In genomic region chr15:66846031-66846430, GRCh38 we compare ENCODE assay signal across 26 cellular contexts.
"Had no signal": no experiment of that assay in that cellular context is flagged by ENCODE, and none has a peak within 500 bp of the region (broad histone marks: within the 10 kb centered on the region; RNA-seq: fewer than 3 reads in every experiment).

No MANE protein-coding gene starts in this region.

- H3K36me3 ChIP-seq: adrenal gland, left lung, neutrophil, ovary, right atrium auricular region, stomach, suprapubic skin, tibial nerve had no signal

- H3K27me3 ChIP-seq: adrenal gland, foreskin keratinocyte, left lung, neutrophil, ovary, right atrium auricular region, SJSA1, stomach, suprapubic skin, tibial nerve had no signal

- H3K4me1 ChIP-seq: foreskin keratinocyte had no signal

- H3K27ac ChIP-seq: adrenal gland, foreskin keratinocyte, left lung, neutrophil, ovary, psoas muscle, right atrium auricular region, SJSA1, skin epidermis, stomach, suprapubic skin, VCaP had no signal

- H3K9me3 ChIP-seq: adrenal gland, left lung, neutrophil, ovary, psoas muscle, right atrium auricular region, SJSA1, stomach, suprapubic skin, tibial nerve had no signal

- H3K4me3 ChIP-seq: adrenal gland, left lung, lung, ovary, psoas muscle, right atrium auricular region, SJSA1, skin epidermis, stomach, suprapubic skin, tibial nerve had no signal

- ATAC-seq: activated CD4-positive, CD25-positive, alpha-beta regulatory T cell treated with anti-CD3 and anti-CD28 coated beads, Interleukin-2, amount 50 U/mL, for 24 hours; activated CD8-positive, alpha-beta memory T cell treated with anti-CD3 and anti-CD28 coated beads, Interleukin-2, amount 10 ng/mL, durations not matched to agents 7 days and 5 days; activated CD8-positive, alpha-beta T cell treated with anti-CD3 and anti-CD28 coated beads for 36 hours; foreskin keratinocyte; left lung; natural killer cell; psoas muscle; stimulated activated memory B cell treated with anti-CD40 and anti-IgM and Interleukin-4, amounts not matched to agents 10 μg/mL and 1 μg/mL and 100 μg/mL, for 72 hours; T-helper 17 cell had no signal

- DNase-seq: activated CD4-positive, alpha-beta T cell treated with anti-CD3 and anti-CD28 coated beads, Interleukin-2, amount 10 ng/mL, durations not matched to agents 24 days and 14 days; activated CD8-positive, alpha-beta memory T cell treated with anti-CD3 and anti-CD28 coated beads, Interleukin-2, amount 10 ng/mL, durations not matched to agents 7 days and 5 days; activated CD8-positive, alpha-beta T cell treated with anti-CD3 and anti-CD28 coated beads for 36 hours; activated naive CD4-positive, alpha-beta T cell; adrenal gland; effector CD8-positive, alpha-beta T cell; erythroblast; foreskin keratinocyte; left lung; natural killer cell; ovary; psoas muscle; stimulated activated CD4-positive, alpha-beta T cell treated with anti-CD3 and anti-CD28 coated beads, Interleukin-15, amount 100 ng/mL, for 24 hours; stomach; SW 1271; T-helper 17 cell had no signal
